7 cellular contexts compared by ENCODE assay signal in genomic region chr16:1474796-1475551, GRCh38. TPM values are rescaled to one million over a fixed set of nuclear protein-coding genes. Genes with fewer than 3 reads are reported as not detected.
DNase-seq lines count a peak whose midpoint lies in the region; ATAC-seq, FAIRE-seq and TF ChIP-seq lines count a peak whose summit lies in the region.

Gene CLCN7, minus strand, starts transcription at chr16:1475028. Its CDS starts 54 bp downstream, at chr16:1474974.

- FAIRE-seq in GM18507 (lab: Jason Lieb, UNC) = peak; percentile 91

- WGBS in body of pancreas, 2 donors = 1% methylated on average over 94 of the region's 99 CpGs; no CpG with 5 or more reads in 1 of the 2 donors
- WGBS in iPS DF 6.9 (ENCODE audit: insufficient coverage, insufficient read length) = no CpG with 5 or more reads among the region's 99 CpGs

- peak; percentile 98 for DNase-seq in GM18507 (ENCODE audit: extremely low spot score, insufficient read length, low read depth)
- DNase-seq in NCI-H2029 (lab: John Stamatoyannopoulos, UW) = peak; percentile 69
- peak; percentile 83 for DNase-seq in UCSD-AML1 (lab: John Stamatoyannopoulos, UW; ENCODE audit: unreplicated experiment)
- DNase-seq in body of pancreas = peak; percentile 89 to 94 (median 90)
- DNase-seq in iPS DF 6.9 (ENCODE audit: low read depth, low spot score) = peak; percentile 45
- peak; percentile 86 to 91 for DNase-seq in gastrocnemius medialis

- TF ChIP-seq CTCF in body of pancreas (IDR thresholded peaks at IDR 0.05) (no peak), gastrocnemius medialis (IDR thresholded peaks at IDR 0.05 in 4 of 5, conservative IDR thresholded peaks at IDR 0.05 in 1 of 5) (peak in 2 of 5 experiments; percentile 21 to 56)

- in situ Hi-C loops in gastrocnemius medialis (cut with MboI; ENCODE audit: low sequenced_read_pairs in 4 of 4) = no loop called here

- TF ChIP-seq POLR2A in body of pancreas (IDR thresholded peaks at IDR 0.05) (peak; percentile 79 to 92 (median 85)), gastrocnemius medialis (IDR thresholded peaks at IDR 0.05) (peak; percentile 95 to 97)

- ATAC-seq in HG02884 (IDR thresholded peaks at IDR 0.05; ENCODE audit: unreplicated experiment) = peak; percentile 75
- ATAC-seq in body of pancreas = peak; percentile 90
- peak; percentile 93 to 97 for ATAC-seq in gastrocnemius medialis

- H3K36me3 ChIP-seq in body of pancreas (replicated peaks in 1 of 2; ENCODE audit: insufficient read depth in 1 of 2, low read depth in 2 of 2) (no peaks in the 10 kb centered on the region), iPS DF 6.9 (ENCODE audit: control insufficient read depth, insufficient read depth, low read length) (no peaks in the 10 kb centered on the region), gastrocnemius medialis (no peaks in the 10 kb centered on the region)

- H3K27ac ChIP-seq in body of pancreas = peak within 1 kb of the TSS; percentile 75 to 90 (median 82)
- no peak within 1 kb of the TSS for H3K27ac ChIP-seq in iPS DF 6.9 (ENCODE audit: low read length)
- H3K27ac ChIP-seq in gastrocnemius medialis = peak within 1 kb of the TSS; percentile 90 to 98 (median 94)

- H3K4me1 ChIP-seq in body of pancreas (peaks cover 23% of the 10 kb centered on the region), iPS DF 6.9 (ENCODE audit: control insufficient read depth, insufficient read depth, low read length) (peaks cover 2% of the 10 kb centered on the region; the same call in 1 of the 2 replicates), gastrocnemius medialis (peaks cover 14 to 27% of the 10 kb centered on the region in 2 donors)

- H3K9me3 ChIP-seq in body of pancreas = no peaks in the 10 kb centered on the region
- H3K9me3 ChIP-seq in iPS DF 6.9 (ENCODE audit: control insufficient read depth, insufficient read depth, low read length) = no peaks in the 10 kb centered on the region
- no peaks in the 10 kb centered on the region for H3K9me3 ChIP-seq in gastrocnemius medialis

- no peaks in the 10 kb centered on the region for H3K27me3 ChIP-seq in body of pancreas
- H3K27me3 ChIP-seq in iPS DF 6.9 (ENCODE audit: control insufficient read depth, insufficient read depth, low read length) = no peaks in the 10 kb centered on the region
- H3K27me3 ChIP-seq in gastrocnemius medialis = no peaks in the 10 kb centered on the region

- intact Hi-C loops in body of pancreas (cut with DNase I) = no loop called here
- intact Hi-C loops in gastrocnemius medialis (cut with DNase I; ENCODE audit: low total_unique reads) = loop anchor here (1.0 to 10.0 kb wide), 6 partner anchors 18 to 210 kb away; partner anchors contain the start of genes CRAMP1, IFT140, TELO2 and UBE2I

- H3K4me3 ChIP-seq in body of pancreas = peak within 1 kb of the TSS; percentile 71 to 91
- peak within 1 kb of the TSS; percentile 93 for H3K4me3 ChIP-seq in iPS DF 6.9 (ENCODE audit: low read length)
- H3K4me3 ChIP-seq in gastrocnemius medialis = peak within 1 kb of the TSS; percentile 80 to 100 (median 86)

RNA-seq across cellular contexts. Expression of gene CLCN7, which starts in this region (rescaled TPM):
- 100 to 1,000 TPM in 1 of 2 donors, 10 to 100 TPM in 1; 27.2 to 115 TPM for total RNA-seq in body of pancreas
- total RNA-seq in gastrocnemius medialis = 10 to 100 TPM; 24.8 to 45.8 (median 38.4) TPM

Comparison
In these comparisons a context has a peak if more than half of its experiments do, and no peak if none do; other contexts are left out.
1. DNase-seq: peak in every context shown above with its lines; median percentile 98 in GM18507; 90 in body of pancreas; 88 in gastrocnemius medialis; 83 in UCSD-AML1; 69 in NCI-H2029; 45 in iPS DF 6.9.